17 cellular contexts compared by ENCODE assay signal in genomic region chr19:30674656-30675055, GRCh38.
DNase-seq lines count a peak whose midpoint lies in the region; ATAC-seq, FAIRE-seq and TF ChIP-seq lines count a peak whose summit lies in the region.
"Had no signal": no experiment of that assay in that cellular context is flagged by ENCODE, and none has a peak within 500 bp of the region (broad histone marks: within the 10 kb centered on the region; RNA-seq: fewer than 3 reads in every experiment).

No MANE protein-coding gene starts in this region.

- BruUV-seq in HepG2 (replicated peaks; lab: Mats Ljungman, UMichigan) = no TSS peak

- no peak for TF ChIP-seq EP300 in HepG2 (IDR thresholded peaks at IDR 0.05; ENCODE audit: low read depth in 2 of 2, low read length in 2 of 2)
- TF ChIP-seq EP300 in HepG2 (CRISPR knock-in tag; IDR thresholded peaks at IDR 0.05; ENCODE audit: borderline replicate concordance) = no peak

- FAIRE-seq in HepG2 (lab: Jason Lieb, UNC) = no peak

- H3K4me1 ChIP-seq in HepG2 (ENCODE audit: insufficient read depth, low read length) (peaks cover 14% of the 10 kb centered on the region), right lobe of liver (no peaks in the 10 kb centered on the region)
- H3K4me1 ChIP-seq: BLaER1 had no signal

- no peaks in the 10 kb centered on the region for H4K20me1 ChIP-seq in HepG2 (ENCODE audit: insufficient read depth, low read length)
- H4K20me1 ChIP-seq: BLaER1 had no signal

- in situ Hi-C loops in HepG2 (cut with HindIII; ENCODE audit: extremely low pct_ligation_motif_present, low pct_unique_long_range_greater_than_20kb) = loop anchor here (10.0 to 25.0 kb wide), 3 partner anchors 937 to 1890 kb away; no protein-coding TSS in a partner anchor

- no peak for TF ChIP-seq POLR2A in HepG2 (IDR thresholded peaks at IDR 0.05; ENCODE audit: insufficient read depth in 1 of 2, low read depth in 2 of 2, low read length in 2 of 2)
- TF ChIP-seq POLR2A in right lobe of liver (IDR thresholded peaks at IDR 0.05) = no peak

- POLR2A ChIA-PET in HepG2 (lab: Yijun Ruan, JAX) = no interaction called here

- TF ChIP-seq RAD21 in HepG2 (CRISPR knock-in tag; IDR thresholded peaks at IDR 0.05) = no peak

- no peak for TF ChIP-seq CTCF in HepG2 (CRISPR knock-in tag; IDR thresholded peaks at IDR 0.05)
- no peak for TF ChIP-seq CTCF in right lobe of liver (IDR thresholded peaks at IDR 0.05)
- no peak for TF ChIP-seq CTCF in coronary artery (IDR thresholded peaks at IDR 0.05)

- H2AFZ ChIP-seq in HepG2 (ENCODE audit: low read length) = no peak overlapping the region

- H3K27ac ChIP-seq in HepG2 (ENCODE audit: extremely low read length, insufficient read depth, low read length) = no peak overlapping the region
- H3K27ac ChIP-seq in right lobe of liver = no peak overlapping the region
- no peak overlapping the region for H3K27ac ChIP-seq in coronary artery
- H3K27ac ChIP-seq: 22Rv1, BLaER1 had no signal

- H3K4me2 ChIP-seq in HepG2 (ENCODE audit: low read depth, low read length) = 0 out of 2 replicates have a peak overlapping the region, but pooled peaks have one; percentile 34
- H3K4me2 ChIP-seq: BLaER1 had no signal

- no peak for DNase-seq in HepG2 (ENCODE audit: low spot score)
- DNase-seq in right lobe of liver = no peak
- DNase-seq in coronary artery (ENCODE audit: low spot score) = peak; percentile 56
- peak; percentile 53 for DNase-seq in mesenteric fat pad (ENCODE audit: low spot score)
- DNase-seq in mucosa of gallbladder (ENCODE audit: low spot score) = no peak
- no peak for DNase-seq in ecto neural progenitor cell (ENCODE audit: low spot score)
- DNase-seq in ureter (ENCODE audit: low spot score) = no peak
- DNase-seq: Calu3; CD8-positive, alpha-beta T cell; DMS79 treated with DMSO at 0.1 percent for 48 hours; GF-D8; GOT3; H7; HFFc6 had no signal

- 0% methylated on average over 1 of the region's 6 CpGs for WGBS in HepG2 (ENCODE audit: low lambda C conversion rate)
- 100% methylated on average over 2 of the region's 6 CpGs for WGBS in right lobe of liver (ENCODE audit: insufficient coverage, low coverage, low lambda C conversion rate, missing lambda C conversion rate)

- H3K36me3 ChIP-seq in HepG2 (replicated peaks in 1 of 2; ENCODE audit: control insufficient read depth in 1 of 2, insufficient read depth in 2 of 2, low read length in 2 of 2) (no peaks in the 10 kb centered on the region), right lobe of liver (no peaks in the 10 kb centered on the region)
- H3K36me3 ChIP-seq: BLaER1 had no signal

- no peaks in the 10 kb centered on the region for H3K9me3 ChIP-seq in HepG2 (ENCODE audit: low read length)
- H3K9me3 ChIP-seq in right lobe of liver = no peaks in the 10 kb centered on the region
- H3K9me3 ChIP-seq: BLaER1 had no signal

- no peak overlapping the region for H3K4me3 ChIP-seq in HepG2 (replicated peaks in 1 of 3; ENCODE audit: insufficient read depth in 1 of 3, low read depth in 2 of 3, low read length in 3 of 3)
- no peak overlapping the region for H3K4me3 ChIP-seq in right lobe of liver
- H3K4me3 ChIP-seq in coronary artery = no peak overlapping the region
- H3K4me3 ChIP-seq: BLaER1 had no signal

- intact Hi-C loops in HepG2 (cut with micrococcal nuclease; ENCODE audit: unreplicated experiment) (no loop called here), right lobe of liver (cut with DNase I) (loop anchor here in 1 of 2 donors (10.0 kb wide), 1 partner anchor 1550 kb away; no protein-coding TSS in a partner anchor)

- H3K79me2 ChIP-seq in HepG2 (ENCODE audit: insufficient read depth, low read length) = no peaks in the 10 kb centered on the region

- no peak overlapping the region for H3K9ac ChIP-seq in HepG2 (ENCODE audit: insufficient read depth, low read depth, low read length)
- H3K9ac ChIP-seq: BLaER1 had no signal

- ATAC-seq in HepG2 (no peak), right lobe of liver (no peak)
- ATAC-seq: CD8-positive, alpha-beta T cell; HCT116 had no signal

- CTCF ChIA-PET in HepG2 (lab: Yijun Ruan, JAX; ENCODE audit: low intra/inter-chr PET ratio, low total read pairs) = no interaction called here

- H3K27me3 ChIP-seq in HepG2 (ENCODE audit: control insufficient read depth in 1 of 2, insufficient read depth in 2 of 2, low read length in 2 of 2) (peaks cover 0 to 6% of the 10 kb centered on the region in 2 experiments; a peak in 2 of 5 replicates), right lobe of liver (no peaks in the 10 kb centered on the region)
- H3K27me3 ChIP-seq: BLaER1 had no signal

TF ChIP-seq in HepG2, 621 proteins besides CTCF, POLR2A, EP300 and RAD21 (continues in another document):
- TF ChIP-seq DRAP1 (CRISPR knock-in tag; IDR thresholded peaks at IDR 0.05) (no peak), ZBTB39 (CRISPR knock-in tag; IDR thresholded peaks at IDR 0.05) (no peak), KLF6 (CRISPR knock-in tag; IDR thresholded peaks at IDR 0.05) (no peak), HHEX (CRISPR knock-in tag; IDR thresholded peaks at IDR 0.05) (no peak), AKNA (CRISPR knock-in tag; IDR thresholded peaks at IDR 0.05; ENCODE audit: borderline replicate concordance) (no peak), CREB1 (IDR thresholded peaks at IDR 0.05) (no peak), CREB1 (CRISPR knock-in tag; IDR thresholded peaks at IDR 0.05) (no peak), ZNF280B (CRISPR knock-in tag; IDR thresholded peaks at IDR 0.05; ENCODE audit: borderline replicate concordance) (no peak)

Comparison
In these comparisons a context has a peak if more than half of its experiments do, and no peak if none do; other contexts are left out.
1. DNase-seq: peak in coronary artery (single experiment) and mesenteric fat pad (single experiment); none in HepG2 (single experiment), right lobe of liver (0 of 3), mucosa of gallbladder (single experiment), ecto neural progenitor cell (single experiment) and ureter (single experiment).